23 cellular contexts compared by ENCODE assay signal in the genomic region with DNA sequence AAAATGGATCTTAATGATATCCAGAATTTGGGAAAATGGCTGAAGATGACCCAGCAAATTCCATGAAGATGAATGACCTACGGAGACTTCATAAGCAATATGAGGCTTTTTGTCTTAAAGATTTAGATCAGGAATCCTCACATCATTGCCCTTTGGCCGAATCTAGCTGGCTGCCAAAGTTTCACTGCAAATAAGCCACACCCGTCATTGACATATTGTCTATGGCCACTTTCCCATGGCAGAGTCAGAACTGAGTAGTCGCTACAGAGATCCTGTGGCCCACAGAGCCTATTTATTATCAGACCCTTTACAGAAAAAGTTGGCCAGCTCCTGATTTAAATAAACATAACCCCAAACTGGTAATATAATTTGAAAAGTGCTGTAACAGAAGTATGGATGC.
DNase-seq lines count a peak whose midpoint lies in the region; ATAC-seq, FAIRE-seq and TF ChIP-seq lines count a peak whose summit lies in the region.
"Had no signal": no experiment of that assay in that cellular context is flagged by ENCODE, and none has a peak within 500 bp of the region (broad histone marks: within the 10 kb centered on the region; RNA-seq: fewer than 3 reads in every experiment).

No MANE protein-coding gene starts in this region.

- 65% methylated on average over 4 of the region's 4 CpGs for WGBS in right cardiac atrium

- intact Hi-C loops in left ventricle myocardium inferior (cut with micrococcal nuclease) (no loop called here), right cardiac atrium (cut with DNase I) (no loop called here), left colon (cut with DNase I, micrococcal nuclease) (no loop called here), gastrocnemius medialis (cut with DNase I; ENCODE audit: low total_unique reads) (no loop called here)

- FAIRE-seq in frontal cortex (lab: Jason Lieb, UNC), result no peak
- FAIRE-seq: A549, GM12892, GM18507 had no signal

- H3K4me1 ChIP-seq in left ventricle myocardium inferior (no peaks in the 10 kb centered on the region), right cardiac atrium (ENCODE audit: control insufficient read depth, insufficient read depth, low read length) (peaks cover 2% of the 10 kb centered on the region), mucosa of rectum (ENCODE audit: control insufficient read depth in 2 of 2, insufficient read depth in 2 of 2, low read length in 2 of 2) (peaks cover 4 to 26% of the 10 kb centered on the region in 2 donors), gastrocnemius medialis (no peaks in the 10 kb centered on the region)
- H3K4me1 ChIP-seq: A549 had no signal

- DNase-seq in left ventricle myocardium inferior (no peak), right cardiac atrium (no peak), left colon (peak; percentile 65 to 67), frontal cortex (ENCODE audit: low spot score in 2 of 2) (no peak), gastrocnemius medialis (no peak)
- DNase-seq: AML-193; Caco-2; CD4-positive, alpha-beta T cell; DMS153; DMS79; GDM1; GOT3; H7; HFFc6 had no signal

- no peak overlapping the region for H3K9ac ChIP-seq in mucosa of rectum (ENCODE audit: low read depth in 1 of 2, low read length in 2 of 2)

- H3K9me3 ChIP-seq in left ventricle myocardium inferior (replicated peaks) (no peaks in the 10 kb centered on the region), right cardiac atrium (ENCODE audit: control insufficient read depth, low read length) (no peaks in the 10 kb centered on the region), mucosa of rectum (ENCODE audit: control insufficient read depth in 2 of 2, low read length in 2 of 2) (no peaks in the 10 kb centered on the region), gastrocnemius medialis (no peaks in the 10 kb centered on the region)
- H3K9me3 ChIP-seq: A549, Caco-2 had no signal

- in situ Hi-C loops in gastrocnemius medialis (cut with MboI; ENCODE audit: low sequenced_read_pairs in 4 of 4), result no loop called here

- no peaks in the 10 kb centered on the region for H3K36me3 ChIP-seq in left ventricle myocardium inferior
- no peaks in the 10 kb centered on the region for H3K36me3 ChIP-seq in mucosa of rectum (ENCODE audit: control insufficient read depth in 2 of 2, insufficient read depth in 2 of 2, low read length in 2 of 2)
- no peaks in the 10 kb centered on the region for H3K36me3 ChIP-seq in gastrocnemius medialis

- H3K27me3 ChIP-seq in left ventricle myocardium inferior (ENCODE audit: low read depth) (no peaks in the 10 kb centered on the region), right cardiac atrium (ENCODE audit: control insufficient read depth, insufficient read depth) (no peaks in the 10 kb centered on the region), mucosa of rectum (ENCODE audit: control insufficient read depth in 2 of 2, insufficient read depth in 2 of 2, low read length in 2 of 2) (no peaks in the 10 kb centered on the region), gastrocnemius medialis (no peaks in the 10 kb centered on the region)

- no peak for TF ChIP-seq POLR2A in gastrocnemius medialis (IDR thresholded peaks at IDR 0.05)

- ATAC-seq in right cardiac atrium (no peak), left colon (peak; percentile 82), gastrocnemius medialis (no peak), HG03521 (IDR thresholded peaks at IDR 0.05; ENCODE audit: unreplicated experiment) (no peak), HG03565 (IDR thresholded peaks at IDR 0.05; ENCODE audit: unreplicated experiment) (no peak)
- ATAC-seq: A549, HCT116 had no signal

- TF ChIP-seq CTCF in left ventricle myocardium inferior (IDR thresholded peaks at IDR 0.05; ENCODE audit: borderline replicate concordance), result no peak
- no peak for TF ChIP-seq CTCF in gastrocnemius medialis (IDR thresholded peaks at IDR 0.05 in 4 of 5, conservative IDR thresholded peaks at IDR 0.05 in 1 of 5)

- H3K27ac ChIP-seq in left ventricle myocardium inferior (replicated peaks) (peak overlapping the region; percentile 36), right cardiac atrium (ENCODE audit: low read length) (no peak overlapping the region), mucosa of rectum (ENCODE audit: low read depth in 2 of 2, low read length in 2 of 2) (peak overlapping the region; percentile 31 to 48), gastrocnemius medialis (no peak overlapping the region)
- H3K27ac ChIP-seq: 22Rv1, A549, C4-2B had no signal

- H3K4me3 ChIP-seq in left ventricle myocardium inferior (no peak overlapping the region), right cardiac atrium (ENCODE audit: low read length) (no peak overlapping the region), mucosa of rectum (ENCODE audit: low read length in 2 of 2) (no peak overlapping the region), gastrocnemius medialis (no peak overlapping the region)
- H3K4me3 ChIP-seq: A549 had no signal

Comparison
In these comparisons a context has a peak if more than half of its experiments do, and no peak if none do; other contexts are left out.
1. H3K27ac ChIP-seq: peak in left ventricle myocardium inferior (single experiment) and mucosa of rectum (2 of 2); none in right cardiac atrium (single experiment) and gastrocnemius medialis (0 of 4).
2. DNase-seq: peak in left colon (2 of 2); none in left ventricle myocardium inferior (single experiment), right cardiac atrium (0 of 3), frontal cortex (0 of 2) and gastrocnemius medialis (0 of 2).